8 cellular contexts compared by ENCODE assay signal in genomic region chr2:241271641-241272297, GRCh38. TPM values are rescaled to one million over a fixed set of nuclear protein-coding genes. Genes with fewer than 3 reads are reported as not detected.
DNase-seq lines count a peak whose midpoint lies in the region; TF ChIP-seq lines count a peak whose summit lies in the region.

No MANE protein-coding gene starts in this region.

- H3K79me1 ChIP-seq in H9 (ENCODE audit: insufficient read depth, low read depth, low read length, poor library complexity, severe bottlenecking), result peaks cover 8% of the 10 kb centered on the region
- H3K79me1 ChIP-seq in mesenchymal stem cell (replicated peaks; ENCODE audit: low read length, poor library complexity, severe bottlenecking), result peaks cover 1% of the 10 kb centered on the region

- no peak overlapping the region for H4K8ac ChIP-seq in H9 (replicated peaks; ENCODE audit: insufficient read length, low read depth, low read length)
- peak overlapping the region; percentile 95 for H4K8ac ChIP-seq in mesenchymal stem cell (ENCODE audit: low read length)

- H3T11ph ChIP-seq in H9 (ENCODE audit: low read length), result no peak overlapping the region

- H3K27ac ChIP-seq in H9 (ENCODE audit: insufficient read length, low read depth, low read length) (no peak overlapping the region), mesenchymal stem cell (ENCODE audit: low read length, poor library complexity, severe bottlenecking) (peak overlapping the region; percentile 50)

- H3K4me1 ChIP-seq in ES-I3 (ENCODE audit: insufficient read depth, low read length) (peaks cover 4% of the 10 kb centered on the region; the same call in 1 of the 2 replicates), H9 (ENCODE audit: insufficient read depth, low read length) (no peaks in the 10 kb centered on the region; the same call in 1 of the 2 replicates), endocrine pancreas (ENCODE audit: control insufficient read depth, insufficient read depth, low read length) (no peaks in the 10 kb centered on the region), mesenchymal stem cell (ENCODE audit: control insufficient read depth, insufficient read depth, low read depth, low read length) (peaks cover 31% of the 10 kb centered on the region)

- no peak overlapping the region for H2AFZ ChIP-seq in H9 (ENCODE audit: low read length)
- no peak overlapping the region for H2AFZ ChIP-seq in mesenchymal stem cell (ENCODE audit: low read depth, low read length)

- H3K23me2 ChIP-seq in H9 (ENCODE audit: insufficient read length, low read depth, low read length, poor library complexity, severe bottlenecking), result peaks cover 6% of the 10 kb centered on the region

- H3K9ac ChIP-seq in ES-I3 (ENCODE audit: low read depth, low read length) (peak overlapping the region; percentile 69; the same call in 1 of the 2 replicates), H9 (ENCODE audit: extremely low read depth, insufficient read length, low read length) (peak overlapping the region; percentile 52), endocrine pancreas (ENCODE audit: control insufficient read depth, insufficient read depth, low read length) (peak overlapping the region; percentile 55), mesenchymal stem cell (ENCODE audit: low read length) (peak overlapping the region; percentile 91)

- H2BK15ac ChIP-seq in H9 (ENCODE audit: low read depth, low read length) (no peak overlapping the region), mesenchymal stem cell (ENCODE audit: low read depth, poor library complexity, severe bottlenecking) (peak overlapping the region; percentile 91)

- no peak for TF ChIP-seq CTCF in H9 (conservative IDR thresholded peaks at IDR 0.05)

- H3K79me2 ChIP-seq in H9 (ENCODE audit: insufficient read depth, low read length), result peaks cover 15% of the 10 kb centered on the region; the same call in 1 of the 2 replicates

- H3K18ac ChIP-seq in H9 (ENCODE audit: insufficient read length, low read depth, low read length) (no peak overlapping the region), mesenchymal stem cell (ENCODE audit: low read depth in 1 of 2, low read length in 2 of 2) (peak overlapping the region; percentile 94 to 96)

- H3K4me3 Mint-ChIP-seq in H9, result peak overlapping the region; percentile 79 to 90

- no peaks in the 10 kb centered on the region for H3K27me3 ChIP-seq in H9 (ENCODE audit: insufficient read depth, low read length)
- no peaks in the 10 kb centered on the region for H3K27me3 ChIP-seq in endocrine pancreas (ENCODE audit: control insufficient read depth, insufficient read depth, low read length)
- H3K27me3 ChIP-seq in mesenchymal stem cell (ENCODE audit: control insufficient read depth in 1 of 2, insufficient read depth in 1 of 2, low read length in 2 of 2), result no peaks in the 10 kb centered on the region

- H3K56ac ChIP-seq in H9 (ENCODE audit: insufficient read length, low read depth, low read length), result no peak overlapping the region

- no peak overlapping the region for H2BK12ac ChIP-seq in H9 (ENCODE audit: insufficient read length, low read depth, low read length)
- H2BK12ac ChIP-seq in mesenchymal stem cell (ENCODE audit: low read length in 2 of 2), result no peak overlapping the region

- no peaks in the 10 kb centered on the region; a peak in 1 of 5 replicates for H3K9me3 Mint-ChIP-seq in H9

- H3K4me3 ChIP-seq in endocrine pancreas (ENCODE audit: control insufficient read depth, insufficient read depth, low read length) (peak overlapping the region; percentile 74), mesenchymal stem cell (ENCODE audit: insufficient read depth in 1 of 2, low read depth in 1 of 2, low read length in 2 of 2) (peak overlapping the region; percentile 82 to 96)

- no peak overlapping the region for H4K5ac ChIP-seq in H9 (ENCODE audit: insufficient read length, low read depth, low read length)

- H2BK5ac ChIP-seq in H9 (ENCODE audit: insufficient read length, low read length) (no peak overlapping the region), mesenchymal stem cell (ENCODE audit: low read depth, low read length, poor library complexity, severe bottlenecking) (peak overlapping the region; percentile 93)

- H4K20me1 ChIP-seq in H9 (ENCODE audit: control insufficient read depth, insufficient read depth, insufficient read length), result peaks cover 2% of the 10 kb centered on the region

- H3K36me3 ChIP-seq in ES-I3 (ENCODE audit: insufficient read depth, low read length) (peaks cover 5% of the 10 kb centered on the region), endocrine pancreas (ENCODE audit: control insufficient read depth, insufficient read depth, low read length) (no peaks in the 10 kb centered on the region), mesenchymal stem cell (ENCODE audit: control insufficient read depth in 1 of 2, insufficient read depth in 2 of 2, low read depth in 1 of 2, low read length in 2 of 2) (peaks cover 24 to 25% of the 10 kb centered on the region in 2 experiments)

- no peak overlapping the region for H3K23ac ChIP-seq in H9 (ENCODE audit: insufficient read length, low read depth, low read length)
- peak overlapping the region in 1 of 2 experiments; percentile 73 for H3K23ac ChIP-seq in mesenchymal stem cell (ENCODE audit: low read length in 2 of 2)

- H3K27ac Mint-ChIP-seq in H9, result peak overlapping the region in 2 of 3 experiments; percentile 19 to 85; a peak in 2 of 7 replicates

- DNase-seq in H9 (peak; percentile 42), NCI-H69 (lab: John Stamatoyannopoulos, UW) (peak; percentile 26), mesenchymal stem cell (peak; percentile 84), NCI-H1092 (lab: John Stamatoyannopoulos, UW) (no peak)
- peak; percentile 9 for DNase-seq in activated CD8-positive, alpha-beta memory T cell treated with anti-CD3 and anti-CD28 coated beads, Interleukin-2, amount 50 U/mL, for 1 hour (ENCODE audit: extremely low read depth)
- peak; percentile 26 to 35 (median 29) for DNase-seq in stimulated activated CD4-positive, alpha-beta T cell treated with anti-CD3 and anti-CD28 coated beads, TNF-alpha, amount 100 ng/mL, for 4 hours (ENCODE audit: low read depth in 3 of 3)

- no peak overlapping the region for H2AK5ac ChIP-seq in H9 (ENCODE audit: insufficient read length, low read length)
- no peak overlapping the region for H2AK5ac ChIP-seq in mesenchymal stem cell (ENCODE audit: low read length, severe bottlenecking)

- WGBS in H9 (ENCODE audit: extremely low coverage, insufficient read length, low lambda C conversion rate), result no CpG with 5 or more reads among the region's 37 CpGs
- WGBS in mesenchymal stem cell, result 2% methylated on average over 32 of the region's 37 CpGs

- H3K9me3 ChIP-seq in ES-I3 (ENCODE audit: control insufficient read depth, insufficient read depth, low read length), result no peaks in the 10 kb centered on the region
- H3K9me3 ChIP-seq in H9 (ENCODE audit: control insufficient read depth, low read depth, low read length), result no peaks in the 10 kb centered on the region
- no peaks in the 10 kb centered on the region for H3K9me3 ChIP-seq in endocrine pancreas (ENCODE audit: control insufficient read depth, low read length)
- no peaks in the 10 kb centered on the region for H3K9me3 ChIP-seq in mesenchymal stem cell (ENCODE audit: control insufficient read depth, low read length)

- H4K91ac ChIP-seq in H9 (ENCODE audit: insufficient read length, low read depth, low read length) (no peak overlapping the region), mesenchymal stem cell (ENCODE audit: low read length) (peak overlapping the region; percentile 86)

- H3K14ac ChIP-seq in H9 (ENCODE audit: insufficient read depth, low read length), result peak overlapping the region; percentile 4; the same call in 1 of the 2 replicates
- H3K14ac ChIP-seq in mesenchymal stem cell (ENCODE audit: low read length in 2 of 2), result peak overlapping the region; percentile 72 to 79

- H3K27me3 Mint-ChIP-seq in H9 (ENCODE audit: low read depth), result no peaks in the 10 kb centered on the region

- no peak overlapping the region for H2BK20ac ChIP-seq in H9 (ENCODE audit: low read depth, low read length, poor library complexity, severe bottlenecking)

- peak overlapping the region; percentile 65 for H3K4me2 ChIP-seq in H9 (ENCODE audit: insufficient read depth, insufficient read length, low read length)
- peak overlapping the region; percentile 87 for H3K4me2 ChIP-seq in mesenchymal stem cell (ENCODE audit: low read length, poor library complexity, severe bottlenecking)

- H3K4ac ChIP-seq in H9 (ENCODE audit: low read depth, low read length), result no peak overlapping the region
- peak overlapping the region; percentile 96 to 98 for H3K4ac ChIP-seq in mesenchymal stem cell (ENCODE audit: low read depth in 1 of 2, low read length in 2 of 2)

- peaks cover 10 to 22% (median 15%) of the 10 kb centered on the region in 3 experiments; a peak in 6 of 7 replicates for H3K36me3 Mint-ChIP-seq in H9 (ENCODE audit: insufficient read depth in 1 of 3, low read depth in 3 of 3)

- no peak overlapping the region for H2BK120ac ChIP-seq in H9 (ENCODE audit: low read depth, low read length, poor library complexity, severe bottlenecking)
- H2BK120ac ChIP-seq in mesenchymal stem cell (ENCODE audit: low read depth, low read length), result peak overlapping the region; percentile 87

- peaks cover 28 to 44% of the 10 kb centered on the region in 2 experiments for H3K4me1 Mint-ChIP-seq in H9

RNA-seq across cellular contexts. Expression of gene HDLBP, which starts 43.7 kb away (rescaled TPM):
- 340 and 364 TPM in 2 replicates for total RNA-seq in H9 (2021)
- 768 TPM for polyA plus RNA-seq in mesenchymal stem cell (2013, experiment 1 of 2)
- polyA plus RNA-seq in mesenchymal stem cell (2013, experiment 2 of 2), result 740 TPM

RNA-seq across cellular contexts. Expression of gene SEPTIN2, which starts 44.0 kb away (rescaled TPM):
- total RNA-seq in H9 (2021), result 385 and 399 TPM in 2 replicates
- polyA plus RNA-seq in mesenchymal stem cell (2013, experiment 1 of 2), result 369 TPM
- polyA plus RNA-seq in mesenchymal stem cell (2013, experiment 2 of 2), result 372 TPM
